Comparison of ENCODE assay signal across 1 cellular context in genomic region chr13:73989244-73989843, GRCh38.
TF ChIP-seq lines count a peak whose summit lies in the region.

No MANE protein-coding gene starts in this region.

TF ChIP-seq in H1, 55 proteins besides CTCF, POLR2A, EP300 and RAD21:
- TF ChIP-seq CREB1 (IDR thresholded peaks at IDR 0.05) (no peak), RNF2 (IDR thresholded peaks at IDR 0.05; ENCODE audit: borderline replicate concordance, low read depth, low read length, missing control alignments, poor library complexity, severe bottlenecking) (no peak), RBBP5 (IDR thresholded peaks at IDR 0.05; ENCODE audit: borderline replicate concordance, low read depth, low read length) (no peak), KDM5A (IDR thresholded peaks at IDR 0.05; ENCODE audit: low read length) (no peak), SIX5 (IDR thresholded peaks at IDR 0.05; ENCODE audit: low read depth, low read length) (no peak), E2F6 (IDR thresholded peaks at IDR 0.05) (no peak), TEAD4 (IDR thresholded peaks at IDR 0.05; ENCODE audit: low read depth, low read length) (no peak), USF2 (IDR thresholded peaks at IDR 0.05; ENCODE audit: low read length) (no peak), CBX8 (IDR thresholded peaks at IDR 0.05; ENCODE audit: borderline replicate concordance, low read depth, low read length) (no peak), RXRA (IDR thresholded peaks at IDR 0.05; ENCODE audit: insufficient read depth, low read depth, low read length) (no peak), TCF12 (IDR thresholded peaks at IDR 0.05; ENCODE audit: low read depth, low read length) (no peak), HDAC2 (IDR thresholded peaks at IDR 0.05; ENCODE audit: borderline replicate concordance in 1 of 2, low read depth in 2 of 2, low read length in 2 of 2) (no peak), POU5F1 (IDR thresholded peaks at IDR 0.05; ENCODE audit: low read depth, low read length) (no peak), GTF2F1 (IDR thresholded peaks at IDR 0.05; ENCODE audit: borderline replicate concordance, low read depth, low read length) (no peak), JUND (IDR thresholded peaks at IDR 0.05; ENCODE audit: low read length) (no peak), ATF2 (IDR thresholded peaks at IDR 0.05; ENCODE audit: low read length) (no peak)
